Comparison of ENCODE assay signal across 11 cellular contexts in the genomic region with DNA sequence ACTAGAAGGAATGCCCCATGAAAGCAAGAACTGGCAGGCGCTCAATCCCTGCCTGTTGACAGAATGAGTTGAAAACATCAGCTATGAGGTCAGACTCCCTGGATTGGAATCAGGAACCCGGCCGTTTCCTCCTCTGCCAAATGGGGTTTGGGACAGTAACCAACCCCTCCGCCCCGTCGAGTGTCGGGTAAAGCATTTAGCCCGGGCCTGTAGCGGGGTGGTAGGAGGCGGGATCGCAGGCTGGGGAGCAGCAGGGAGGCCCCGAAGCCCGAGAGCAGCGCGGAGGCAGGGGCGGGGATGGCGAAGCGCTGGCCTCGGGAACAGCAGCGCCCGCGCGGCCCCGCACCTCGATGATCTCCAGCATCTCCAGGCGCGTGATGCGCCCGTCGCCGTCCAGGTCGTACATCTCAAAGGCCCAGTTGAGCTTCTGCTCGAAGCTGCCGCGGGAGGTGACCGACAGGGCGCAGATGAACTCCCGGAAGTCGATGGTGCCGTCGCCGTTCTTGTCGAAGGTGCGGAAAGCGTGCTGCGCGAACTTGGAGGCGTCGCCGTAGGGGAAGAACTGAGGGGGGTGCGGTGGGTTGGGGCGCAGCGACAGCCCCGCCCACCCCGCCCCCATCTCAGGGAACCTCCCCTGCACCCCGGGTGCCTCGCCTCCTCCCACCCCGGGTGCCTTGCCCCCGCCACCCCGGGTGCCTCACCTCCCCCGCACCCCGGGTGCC. TPM values are rescaled to one million over a fixed set of nuclear protein-coding genes. Genes with fewer than 3 reads are reported as not detected.
DNase-seq lines count a peak whose midpoint lies in the region; ATAC-seq and TF ChIP-seq lines count a peak whose summit lies in the region.
"Had no signal": no experiment of that assay in that cellular context is flagged by ENCODE, and none has a peak within 500 bp of the region (broad histone marks: within the 10 kb centered on the region; RNA-seq: fewer than 3 reads in every experiment).

No MANE protein-coding gene starts in this region.

- H3F3A ChIP-seq in GM23248 (ENCODE audit: insufficient read depth): no peaks in the 10 kb centered on the region

- H3K9ac ChIP-seq in GM23248: no peak overlapping the region

- no peaks in the 10 kb centered on the region for H3K36me3 ChIP-seq in GM23248 (ENCODE audit: low read depth)
- H3K36me3 ChIP-seq: upper lobe of left lung had no signal

- intact Hi-C loops in posterior vena cava (cut with DNase I): loop anchor here in 1 of 2 donors (2.0 kb wide), 1 partner anchor 151 kb away; no protein-coding TSS in a partner anchor

- H2AFZ ChIP-seq in GM23248: no peak overlapping the region

- 7 to 20% methylated on average over 41 to 45 of the region's 62 CpGs for WGBS in GM23248 (ENCODE audit: low coverage in 1 of 2, low lambda C conversion rate in 2 of 2, missing lambda C conversion rate in 2 of 2), 2 experiments

- TF ChIP-seq CTCF in choroid plexus epithelial cell (conservative IDR thresholded peaks at IDR 0.05; ENCODE audit: low read depth, low read length): no peak

- no peaks in the 10 kb centered on the region for H3K9me3 ChIP-seq in GM23248 (ENCODE audit: low read depth)
- H3K9me3 ChIP-seq: upper lobe of left lung had no signal

- in situ Hi-C loops in GM23248 (cut with MboI): no loop called here

- no peak for ATAC-seq in HG03378 (IDR thresholded peaks at IDR 0.05; ENCODE audit: unreplicated experiment)
- no peak for ATAC-seq in GM21825 (IDR thresholded peaks at IDR 0.05; ENCODE audit: unreplicated experiment)

- H3K9me2 ChIP-seq in GM23248 (ENCODE audit: insufficient read depth): no peaks in the 10 kb centered on the region

- H4K20me1 ChIP-seq in GM23248 (ENCODE audit: insufficient read depth): no peaks in the 10 kb centered on the region

- H3K4me2 ChIP-seq in GM23248 (ENCODE audit: unreplicated experiment): no peak overlapping the region

- H3K4me1 ChIP-seq in GM23248 (ENCODE audit: insufficient read depth): no peaks in the 10 kb centered on the region

- H3K4me3 ChIP-seq in GM23248 (no peak overlapping the region), choroid plexus epithelial cell (ENCODE audit: low read depth, low read length) (peak overlapping the region; percentile 14)
- H3K4me3 ChIP-seq: upper lobe of left lung had no signal

- no peaks in the 10 kb centered on the region for H3K79me2 ChIP-seq in GM23248 (ENCODE audit: insufficient read depth)

- peaks cover 71% of the 10 kb centered on the region for H3K27me3 ChIP-seq in GM23248 (replicated peaks; ENCODE audit: insufficient read depth)

- DNase-seq in GM23248: peak; percentile 11
- peak; percentile 42 to 53 for DNase-seq in activated CD4-positive, alpha-beta T cell treated with anti-CD3 and anti-CD28 coated beads, Interleukin-2, amount 50 U/mL, for 4 hours
- peak; percentile 43 for DNase-seq in choroid plexus epithelial cell (ENCODE audit: low read depth)
- peak; percentile 82 for DNase-seq in posterior vena cava (ENCODE audit: low spot score)
- DNase-seq in HK-2 (ENCODE audit: unreplicated experiment): no peak
- no peak for DNase-seq in DMS153 (lab: John Stamatoyannopoulos, UW)

- H3K27ac ChIP-seq in GM23248: no peak overlapping the region
- H3K27ac ChIP-seq: upper lobe of left lung had no signal

RNA-seq across cellular contexts. Expression of a gene that starts 7.5 kb away (rescaled TPM):
- total RNA-seq in GM23248 (2014; rRNA removed; shearing (Covaris generic)): not detected in 2 replicates
- not detected in 2 replicates for polyA plus RNA-seq in GM23248 (2016; fragmentation: Nextera tagmentation; extraction: Ambion mirVana)
- total RNA-seq in posterior vena cava: under 1 TPM in 1 of 2 donors, not detected in 1; 0.09 TPM

RNA-seq across cellular contexts. Expression of a gene that starts 11.8 kb away (rescaled TPM):
- not detected in 2 replicates for total RNA-seq in GM23248 (2014; rRNA removed; shearing (Covaris generic))
- not detected in 2 replicates for polyA plus RNA-seq in GM23248 (2016; fragmentation: Nextera tagmentation; extraction: Ambion mirVana)
- total RNA-seq in posterior vena cava: 1 to 10 TPM in 1 of 2 donors, under 1 TPM in 1; 0.71 to 1.1 TPM
- total RNA-seq: activated CD8-positive, alpha-beta memory T cell treated with anti-CD3 and anti-CD28 coated beads for 36 hours had no signal
- polyA plus RNA-seq: CD14-positive monocyte had no signal

RNA-seq across cellular contexts. Expression of a gene that starts 44.3 kb away (rescaled TPM):
- total RNA-seq in GM23248 (2014; rRNA removed; shearing (Covaris generic)): not detected in 2 replicates
- polyA plus RNA-seq in GM23248 (2016; fragmentation: Nextera tagmentation; extraction: Ambion mirVana): not detected in 2 replicates
- total RNA-seq in posterior vena cava: 10 to 100 TPM; 25.2 to 47.1 TPM

RNA-seq across cellular contexts. Expression of a gene that starts 54.9 kb away (rescaled TPM):
- 19.9 and 35.3 TPM in 2 replicates for total RNA-seq in GM23248 (2014; rRNA removed; shearing (Covaris generic))
- 63.4 and 68.0 TPM in 2 replicates for polyA plus RNA-seq in GM23248 (2016; fragmentation: Nextera tagmentation; extraction: Ambion mirVana)
- 10 to 100 TPM; 29.0 to 45.9 TPM for total RNA-seq in posterior vena cava

Comparison
In these comparisons a context has a peak if more than half of its experiments do, and no peak if none do; other contexts are left out.
1. DNase-seq: peak in GM23248 (single experiment), activated CD4-positive, alpha-beta T cell treated with anti-CD3 and anti-CD28 coated beads, Interleukin-2, amount 50 U/mL, for 4 hours (2 of 2), choroid plexus epithelial cell (single experiment) and posterior vena cava (single experiment); none in HK-2 (single experiment) and DMS153 (single experiment).
2. RNA of a gene that starts 44.3 kb away (total RNA-seq): 25.2 to 47.1 TPM in posterior vena cava; not detected in GM23248; every median in the first group is over 10 times any median in the second.